ENCODE assay signal across 8 cellular contexts in genomic region chr11:67429038-67429668, GRCh38. TPM values are rescaled to one million over a fixed set of nuclear protein-coding genes. Genes with fewer than 3 reads are reported as not detected.
DNase-seq lines count a peak whose midpoint lies in the region; ATAC-seq and TF ChIP-seq lines count a peak whose summit lies in the region.

No MANE protein-coding gene starts in this region.

- H3K27me3 Mint-ChIP-seq in Caco-2 (ENCODE audit: insufficient read depth, unreplicated experiment), result no peaks in the 10 kb centered on the region

- H3K36me3 ChIP-seq in Caco-2 (ENCODE audit: control insufficient read depth, insufficient read depth, low read length), result peaks cover 9% of the 10 kb centered on the region
- H3K36me3 ChIP-seq in Panc1 (ENCODE audit: control insufficient read depth, insufficient read depth, low read length), result no peaks in the 10 kb centered on the region; the same call in 1 of the 2 replicates
- no peaks in the 10 kb centered on the region for H3K36me3 ChIP-seq in ovary

- POLR2A ChIA-PET in Caco-2 (lab: Charles Lee) (interaction anchor here (0.6 to 1.8 kb wide), 5 partner anchors 10 to 573 kb away, joined by 3 to 9 read pairs (median 4); partner anchors contain the start of genes CORO1B and PPP1CA), Panc1 (lab: Charles Lee) (no interaction called here)

- in situ Hi-C loops in Panc1 (cut with HindIII; ENCODE audit: low pct_unique_long_range_greater_than_20kb, low sequenced_read_pairs), result no loop called here

- ATAC-seq in Panc1, result no peak
- no peak for ATAC-seq in HG02885 (IDR thresholded peaks at IDR 0.05; ENCODE audit: poor library complexity, unreplicated experiment)
- ATAC-seq in GM21390 (IDR thresholded peaks at IDR 0.05; ENCODE audit: unreplicated experiment), result no peak

- H3K27ac ChIP-seq in Panc1 (ENCODE audit: low read length) (peak overlapping the region; percentile 85), ovary (no peak overlapping the region)

- H3K27me3 ChIP-seq in Caco-2 (replicated peaks; ENCODE audit: control insufficient read depth, insufficient read depth, low read length) (no peaks in the 10 kb centered on the region), Panc1 (ENCODE audit: control insufficient read depth, insufficient read depth, low read length) (no peaks in the 10 kb centered on the region), ovary (no peaks in the 10 kb centered on the region)

- H3K4me1 Mint-ChIP-seq in Caco-2 (ENCODE audit: low read depth, unreplicated experiment), result no peaks in the 10 kb centered on the region

- H3K27ac Mint-ChIP-seq in Caco-2 (ENCODE audit: unreplicated experiment), result peak overlapping the region; percentile 96

- peaks cover 49% of the 10 kb centered on the region for H3K36me3 Mint-ChIP-seq in Caco-2 (ENCODE audit: insufficient read depth, unreplicated experiment)

- whole genome bisulfite sequencing in ovary, 3 donors, result 40 to 53% (median 42%) methylated on average over 12 of the region's 12 CpGs

- peaks cover 4% of the 10 kb centered on the region; the same call in 1 of the 2 replicates for H3K4me1 ChIP-seq in Caco-2
- peaks cover 14% of the 10 kb centered on the region for H3K4me1 ChIP-seq in Panc1 (ENCODE audit: control insufficient read depth, insufficient read depth, low read length)
- peaks cover 5% of the 10 kb centered on the region for H3K4me1 ChIP-seq in ovary (ENCODE audit: insufficient read depth)

- H3K9me3 Mint-ChIP-seq in Caco-2 (ENCODE audit: unreplicated experiment), result no peaks in the 10 kb centered on the region

- no peak for TF ChIP-seq CTCF in Caco-2 (IDR thresholded peaks at IDR 0.05; ENCODE audit: insufficient read depth in 1 of 2, low read depth in 1 of 2, low read length in 1 of 2, severe bottlenecking in 1 of 2, unreplicated experiment in 1 of 2)
- TF ChIP-seq CTCF in Panc1 (IDR thresholded peaks at IDR 0.05), result no peak
- no peak for TF ChIP-seq CTCF in ovary (IDR thresholded peaks at IDR 0.05)

- BruUV-seq in Caco-2 (replicated peaks; lab: Mats Ljungman, UMichigan) (TSS peak; percentile 53), Panc1 (replicated peaks; lab: Mats Ljungman, UMichigan) (no TSS peak)

- DNase-seq in Caco-2 (no peak), Panc1 (ENCODE audit: low read depth, low spot score) (no peak), erythroblast (lab: John Stamatoyannopoulos, UW) (peak; percentile 58 to 59), ovary (peak in 2 of 5 donors; percentile 47 to 49), putamen (ENCODE audit: low spot score) (no peak), MV-4-11 (lab: John Stamatoyannopoulos, UW) (no peak)

- H3K9me3 ChIP-seq in Caco-2 (no peaks in the 10 kb centered on the region), Panc1 (ENCODE audit: control insufficient read depth, insufficient read depth, low read depth, low read length) (no peaks in the 10 kb centered on the region), ovary (no peaks in the 10 kb centered on the region)

- H3K4me3 Mint-ChIP-seq in Caco-2 (ENCODE audit: unreplicated experiment), result peak overlapping the region; percentile 93

- CTCF ChIA-PET in Caco-2 (lab: Charles Lee) (interaction anchor here (1.3 to 1.6 kb wide), 2 partner anchors 28 to 47 kb away, joined by 4 to 9 read pairs; partner anchors contain the start of gene PPP1CA), Panc1 (lab: Charles Lee) (interaction anchor here (0.6 kb wide), 1 partner anchor 58 kb away, joined by 3 read pairs; no protein-coding TSS in a partner anchor)

- TF ChIP-seq POLR2A in erythroblast (IDR thresholded peaks at IDR 0.05; ENCODE audit: low read length) (no peak), ovary (IDR thresholded peaks at IDR 0.05) (no peak)

- TF ChIP-seq EP300 in ovary (IDR thresholded peaks at IDR 0.05), result no peak

- intact Hi-C loops in Caco-2 (cut with micrococcal nuclease; ENCODE audit: unreplicated experiment) (loop anchor here (2.0 kb wide), 1 partner anchor 28 kb away; the partner anchor contains the start of gene PPP1CA), Panc1 (cut with micrococcal nuclease; ENCODE audit: unreplicated experiment) (no loop called here), ovary (cut with DNase I) (loop anchor here in 1 of 4 donors (5.0 kb wide), 1 partner anchor 153 kb away; the partner anchor contains the start of gene GSTP1)

- H3K4me3 ChIP-seq in Caco-2 (ENCODE audit: low read depth, low read length), result peak overlapping the region; percentile 74
- peak overlapping the region; percentile 63 to 95 for H3K4me3 ChIP-seq in Panc1 (ENCODE audit: low read depth in 2 of 2, low read length in 2 of 2)
- peak overlapping the region; percentile 89 for H3K4me3 ChIP-seq in ovary

RNA-seq across cellular contexts. Expression of gene RPS6KB2, which starts 0.9 kb away (rescaled TPM):
- total RNA-seq in Caco-2 (2022) (109 and 116 TPM in 2 replicates), Panc1 (2021; ENCODE audit: unreplicated experiment) (68.5 TPM), ovary (10 to 100 TPM; 24.8 to 38.6 (median 33.1) TPM)
- polyA plus RNA-seq in Panc1 (2012; ENCODE audit: insufficient read length), result 87.9 TPM
- polyA plus RNA-seq in ovary, result 10 to 100 TPM; 10.4 to 38.2 TPM

RNA-seq across cellular contexts. Expression of gene PTPRCAP, which starts 8.3 kb away (rescaled TPM):
- total RNA-seq in Caco-2 (2022) (0.27 TPM in 1 of 2 replicates, not detected in the other), Panc1 (2021; ENCODE audit: unreplicated experiment) (0.82 TPM), ovary (10 to 100 TPM in 1 of 7 donors, 1 to 10 TPM in 6; 2.4 to 10.7 (median 3.2) TPM)
- 2.0 TPM for polyA plus RNA-seq in Panc1 (2012; ENCODE audit: insufficient read length)
- polyA plus RNA-seq in ovary, result 1 to 10 TPM in 1 of 2 donors, not detected in 1; 7.2 TPM

RNA-seq across cellular contexts. Expression of gene CARNS1, which starts 13.7 kb away (rescaled TPM):
- total RNA-seq in Caco-2 (2022) (0.09 and 0.28 TPM in 2 replicates), Panc1 (2021; ENCODE audit: unreplicated experiment) (1.0 TPM), ovary (10 to 100 TPM in 1 of 7 donors, 1 to 10 TPM in 1, under 1 TPM in 5; 0.12 to 13.2 (median 0.66) TPM)
- polyA plus RNA-seq in Panc1 (2012; ENCODE audit: insufficient read length), result 1.4 TPM
- under 1 TPM; 0.45 to 0.58 TPM for polyA plus RNA-seq in ovary

RNA-seq across cellular contexts. Expression of gene CORO1B, which starts 14.1 kb away (rescaled TPM):
- total RNA-seq in Caco-2 (2022), result 172 and 176 TPM in 2 replicates
- 158 TPM for total RNA-seq in Panc1 (2021; ENCODE audit: unreplicated experiment)
- 244 TPM for polyA plus RNA-seq in Panc1 (2012; ENCODE audit: insufficient read length)
- total RNA-seq in ovary, result 10 to 100 TPM; 31.1 to 80.5 (median 60.8) TPM
- polyA plus RNA-seq in ovary, result 10 to 100 TPM in 1 of 2 donors, 1 to 10 TPM in 1; 2.8 to 74.3 TPM

RNA-seq across cellular contexts. Expression of gene GPR152, which starts 23.4 kb away (rescaled TPM):
- total RNA-seq in Caco-2 (2022), result not detected in 2 replicates
- total RNA-seq in Panc1 (2021; ENCODE audit: unreplicated experiment), result not detected
- polyA plus RNA-seq in Panc1 (2012; ENCODE audit: insufficient read length), result not detected
- total RNA-seq in ovary, result under 1 TPM in 1 of 7 donors, not detected in 6; 0.15 TPM
- polyA plus RNA-seq in ovary, result not detected

Comparison
In these comparisons a context has a peak if more than half of its experiments do, and no peak if none do; other contexts are left out.
1. DNase-seq: peak in erythroblast (2 of 2); none in Caco-2 (0 of 2), Panc1 (single experiment), putamen (single experiment) and MV-4-11 (single experiment).
2. Peak in every context shown above with its lines, with median percentiles within 50 percentile points of each other: H3K4me3 ChIP-seq.